In genomic region chr15:45425135-45425534, GRCh38 we compare ENCODE assay signal across 22 cellular contexts. TPM values are rescaled to one million over a fixed set of nuclear protein-coding genes. Genes with fewer than 3 reads are reported as not detected.
DNase-seq lines count a peak whose midpoint lies in the region; ATAC-seq and TF ChIP-seq lines count a peak whose summit lies in the region.
"Had no signal": no experiment of that assay in that cellular context is flagged by ENCODE, and none has a peak within 500 bp of the region (broad histone marks: within the 10 kb centered on the region; RNA-seq: fewer than 3 reads in every experiment).

No MANE protein-coding gene starts in this region.

- no peaks in the 10 kb centered on the region for H3K4me1 ChIP-seq in HEK293 (ENCODE audit: control insufficient read depth, insufficient read depth, low read length)
- H3K4me1 ChIP-seq: A549 had no signal

- H3K36me3 ChIP-seq in HEK293 (ENCODE audit: control insufficient read depth in 2 of 2, insufficient read depth in 1 of 2, low read length in 2 of 2) = peaks cover 5 to 22% of the 10 kb centered on the region in 2 experiments; a peak in 2 of 3 replicates

- DNase-seq in A172 (ENCODE audit: low spot score) (peak; percentile 52), fibroblast of mammary gland (ENCODE audit: low read depth) (peak; percentile 36), HT-29 (ENCODE audit: low spot score) (no peak)
- DNase-seq in activated naive CD4-positive, alpha-beta T cell treated with Interleukin-2 at 50 U/mL for 16 hours = no peak
- DNase-seq: activated CD4-positive, alpha-beta T cell treated with anti-CD3 and anti-CD28 coated beads, Interleukin-2, amount 10 ng/mL, durations not matched to agents 24 days and 14 days; activated naive CD4-positive, alpha-beta T cell; CD4-positive, CD25-positive, alpha-beta regulatory T cell; colonic mucosa; DND-41; HCEC 1CT; left ventricle myocardium inferior; NCI-H1105; retina; stimulated activated naive B cell treated with anti-CD40 and anti-IgM and Interleukin-4, amounts not matched to agents 10 μg/mL and 1 μg/mL and 100 μg/mL, for 72 hours had no signal

- CTCF ChIA-PET in HEK293 (lab: Yijun Ruan, JAX) = no interaction called here

- H3K27ac ChIP-seq in HEK293 (ENCODE audit: extremely low read depth, low read depth, low read length) = no peak overlapping the region
- H3K27ac ChIP-seq: A549, ascending aorta, colonic mucosa, HL-60, left ventricle myocardium inferior, tibial nerve had no signal

- H3K9me3 ChIP-seq in HEK293 (ENCODE audit: control insufficient read depth, insufficient read depth, low read depth, low read length) = no peaks in the 10 kb centered on the region
- H3K9me3 ChIP-seq: A549, ascending aorta, colonic mucosa, left ventricle myocardium inferior, tibial nerve had no signal

- peak; percentile 71; the same call in 2 of the 3 replicates for ATAC-seq in SK-N-SH treated with all-trans-retinoic acid at 6 μM for 48 hours
- no peak for ATAC-seq in activated CD4-positive, CD25-positive, alpha-beta regulatory T cell treated with anti-CD3 and anti-CD28 coated beads, Interleukin-2, amount 50 U/mL, for 24 hours
- ATAC-seq in GM19023 (IDR thresholded peaks at IDR 0.05; ENCODE audit: unreplicated experiment) = no peak
- ATAC-seq: A549; stimulated activated naive B cell treated with anti-CD40 and anti-IgM and Interleukin-4, amounts not matched to agents 10 μg/mL and 1 μg/mL and 100 μg/mL, for 72 hours had no signal

- TF ChIP-seq CTCF in HEK293 (tag by site-specific recombination; IDR thresholded peaks at IDR 0.05) (no peak), fibroblast of mammary gland (conservative IDR thresholded peaks at IDR 0.05; ENCODE audit: control insufficient read depth, insufficient read depth, low read depth, low read length) (no peak)

- POLR2A ChIA-PET in HEK293 (lab: Yijun Ruan, JAX) = no interaction called here

- H3K4me3 ChIP-seq in HEK293 (ENCODE audit: low read depth, low read length) (no peak overlapping the region), fibroblast of mammary gland (ENCODE audit: control insufficient read depth, low read depth, low read length) (no peak overlapping the region)
- H3K4me3 ChIP-seq: A549, ascending aorta, colonic mucosa, left ventricle myocardium inferior, tibial nerve had no signal

TF ChIP-seq in HEK293, 187 proteins besides CTCF, POLR2A, EP300 and RAD21:
- TF ChIP-seq EGR2 (tag by site-specific recombination; IDR thresholded peaks at IDR 0.05; ENCODE audit: low read depth) (0 out of 2 replicates have a peak, but pooled peaks have one; percentile 12), ZBTB49 (tag by site-specific recombination; IDR thresholded peaks at IDR 0.05; ENCODE audit: low read depth) (no peak), OSR2 (tag by site-specific recombination; IDR thresholded peaks at IDR 0.05) (peak; percentile 82)

TF ChIP-seq in SK-N-SH treated with all-trans-retinoic acid at 6 μM for 48 hours, 23 proteins besides CTCF, POLR2A, EP300 and RAD21:
- TF ChIP-seq ZNF70 (CRISPR knock-in tag; IDR thresholded peaks at IDR 0.05) (no peak), ISL1 (CRISPR knock-in tag; IDR thresholded peaks at IDR 0.05) (no peak), ESRRG (CRISPR knock-in tag; IDR thresholded peaks at IDR 0.05) (no peak), RARB (CRISPR knock-in tag; IDR thresholded peaks at IDR 0.05) (no peak), ARNTL (CRISPR knock-in tag; IDR thresholded peaks at IDR 0.05; ENCODE audit: borderline replicate concordance, low read depth) (no peak), TCF4 (CRISPR knock-in tag; IDR thresholded peaks at IDR 0.05; ENCODE audit: borderline replicate concordance) (no peak), OSR1 (CRISPR knock-in tag; IDR thresholded peaks at IDR 0.05) (no peak), SNAI2 (CRISPR knock-in tag; IDR thresholded peaks at IDR 0.05) (no peak)
- TF ChIP-seq, protein P1, sequence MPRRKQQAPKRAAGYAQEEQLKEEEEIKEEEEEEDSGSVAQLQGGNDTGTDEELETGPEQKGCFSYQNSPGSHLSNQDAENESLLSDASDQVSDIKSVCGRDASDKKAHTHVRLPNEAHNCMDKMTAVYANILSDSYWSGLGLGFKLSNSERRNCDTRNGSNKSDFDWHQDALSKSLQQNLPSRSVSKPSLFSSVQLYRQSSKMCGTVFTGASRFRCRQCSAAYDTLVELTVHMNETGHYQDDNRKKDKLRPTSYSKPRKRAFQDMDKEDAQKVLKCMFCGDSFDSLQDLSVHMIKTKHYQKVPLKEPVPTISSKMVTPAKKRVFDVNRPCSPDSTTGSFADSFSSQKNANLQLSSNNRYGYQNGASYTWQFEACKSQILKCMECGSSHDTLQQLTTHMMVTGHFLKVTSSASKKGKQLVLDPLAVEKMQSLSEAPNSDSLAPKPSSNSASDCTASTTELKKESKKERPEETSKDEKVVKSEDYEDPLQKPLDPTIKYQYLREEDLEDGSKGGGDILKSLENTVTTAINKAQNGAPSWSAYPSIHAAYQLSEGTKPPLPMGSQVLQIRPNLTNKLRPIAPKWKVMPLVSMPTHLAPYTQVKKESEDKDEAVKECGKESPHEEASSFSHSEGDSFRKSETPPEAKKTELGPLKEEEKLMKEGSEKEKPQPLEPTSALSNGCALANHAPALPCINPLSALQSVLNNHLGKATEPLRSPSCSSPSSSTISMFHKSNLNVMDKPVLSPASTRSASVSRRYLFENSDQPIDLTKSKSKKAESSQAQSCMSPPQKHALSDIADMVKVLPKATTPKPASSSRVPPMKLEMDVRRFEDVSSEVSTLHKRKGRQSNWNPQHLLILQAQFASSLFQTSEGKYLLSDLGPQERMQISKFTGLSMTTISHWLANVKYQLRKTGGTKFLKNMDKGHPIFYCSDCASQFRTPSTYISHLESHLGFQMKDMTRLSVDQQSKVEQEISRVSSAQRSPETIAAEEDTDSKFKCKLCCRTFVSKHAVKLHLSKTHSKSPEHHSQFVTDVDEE (CRISPR knock-in tag; IDR thresholded peaks at IDR 0.05) = no peak

RNA-seq across cellular contexts. Expression of gene GATM, which starts 46.8 kb away (rescaled TPM):
- 0.67 and 1.9 TPM in 2 replicates for total RNA-seq in A172 (2014; rRNA removed; shearing (Covaris generic))
- total RNA-seq in HT-29 (2014; rRNA removed; shearing (Covaris generic)) = 0.53 and 0.76 TPM in 2 replicates

Comparison
In these comparisons a context has a peak if more than half of its experiments do, and no peak if none do; other contexts are left out.
1. DNase-seq: peak in A172 (single experiment) and fibroblast of mammary gland (single experiment); none in activated naive CD4-positive, alpha-beta T cell treated with Interleukin-2 at 50 U/mL for 16 hours (single experiment) and HT-29 (single experiment).